Comparison of ENCODE assay signal across 14 cellular contexts in the genomic region with DNA sequence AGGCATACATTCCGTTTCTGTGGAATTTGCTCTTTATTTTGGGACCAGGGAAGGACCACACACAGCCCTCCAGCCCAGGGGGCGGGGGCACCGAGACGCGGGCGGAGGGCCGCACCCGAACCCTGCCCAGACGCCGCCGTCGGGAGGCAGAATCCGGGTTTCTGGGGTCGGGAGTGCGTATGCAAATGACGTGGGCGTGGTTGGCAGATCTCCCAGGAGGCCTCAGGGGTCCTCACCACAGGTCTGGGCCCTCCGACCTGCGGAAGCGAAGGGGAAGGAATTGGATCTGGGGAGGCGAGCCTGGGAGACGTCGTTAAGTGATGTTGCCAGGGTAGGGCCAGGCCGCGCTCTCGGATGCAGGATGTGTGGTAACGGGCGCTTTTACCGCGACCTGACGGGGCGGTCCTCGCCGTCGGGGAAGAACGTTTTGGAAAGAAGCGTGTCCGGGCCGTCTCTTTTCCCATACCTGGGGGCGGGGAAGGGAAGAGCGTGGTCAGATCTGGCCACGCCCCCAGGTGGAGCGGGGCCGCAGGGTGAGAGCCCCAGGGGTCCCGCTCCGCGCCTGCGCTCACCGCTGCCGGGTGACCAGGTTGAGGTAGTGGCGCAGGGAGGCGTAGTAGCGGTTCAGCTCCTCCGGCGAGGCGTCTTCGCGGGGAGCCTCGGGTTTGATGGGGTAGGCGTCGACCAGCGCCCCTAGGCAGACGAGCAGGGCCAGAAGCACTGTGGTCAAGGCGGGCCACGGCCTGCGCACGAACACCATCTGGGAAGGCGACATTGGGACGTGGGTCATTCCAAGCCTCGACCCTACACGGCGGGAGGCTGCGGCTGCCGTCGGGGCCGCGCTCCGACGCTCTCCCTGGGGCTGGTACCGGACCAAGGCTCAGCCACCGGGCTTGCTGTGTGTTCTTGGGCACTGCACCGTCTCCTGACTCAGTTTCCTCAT. TPM values are rescaled to one million over a fixed set of nuclear protein-coding genes. Genes with fewer than 3 reads are reported as not detected.
DNase-seq lines count a peak whose midpoint lies in the region; ATAC-seq and TF ChIP-seq lines count a peak whose summit lies in the region.
"Had no signal": no experiment of that assay in that cellular context is flagged by ENCODE, and none has a peak within 500 bp of the region (broad histone marks: within the 10 kb centered on the region; RNA-seq: fewer than 3 reads in every experiment).

No MANE protein-coding gene starts in this region.

- H3K4me1 Mint-ChIP-seq in Caco-2 (ENCODE audit: low read depth, unreplicated experiment) = no peaks in the 10 kb centered on the region

- H4K8ac ChIP-seq in mesendoderm (ENCODE audit: low read depth, low read length) = no peak overlapping the region

- peak overlapping the region; percentile 74 for H3K4me2 ChIP-seq in mesendoderm (ENCODE audit: low read length)
- no peak overlapping the region for H3K4me2 ChIP-seq in SK-N-SH

- H3K18ac ChIP-seq in mesendoderm (ENCODE audit: low read length) = no peak overlapping the region

- H3K4me3 ChIP-seq in Caco-2 (ENCODE audit: low read depth, low read length) (no peak overlapping the region), HUES6 (ENCODE audit: low read depth, low read length) (peak overlapping the region; percentile 81), choroid plexus epithelial cell (ENCODE audit: low read depth, low read length) (no peak overlapping the region), mesendoderm (ENCODE audit: low read length) (peak overlapping the region; percentile 43), SK-N-SH (ENCODE audit: low read depth in 2 of 2, low read length in 1 of 2) (no peak overlapping the region)

- H4K20me1 ChIP-seq in SK-N-SH (ENCODE audit: insufficient read depth) = no peaks in the 10 kb centered on the region

- no peak for TF ChIP-seq RAD21 in SK-N-SH (IDR thresholded peaks at IDR 0.05; ENCODE audit: low read length)

- H3K9ac ChIP-seq in HUES6 (ENCODE audit: low read length) = peak overlapping the region; percentile 68
- peak overlapping the region; percentile 70 for H3K9ac ChIP-seq in mesendoderm (ENCODE audit: low read length)
- no peak overlapping the region for H3K9ac ChIP-seq in SK-N-SH

- peak overlapping the region; percentile 68 for H3K23ac ChIP-seq in mesendoderm (ENCODE audit: low read length)

- H3K36me3 ChIP-seq in Caco-2 (ENCODE audit: control insufficient read depth, insufficient read depth, low read length) (no peaks in the 10 kb centered on the region), HUES6 (ENCODE audit: control insufficient read depth, insufficient read depth, low read length) (no peaks in the 10 kb centered on the region), mesendoderm (ENCODE audit: control insufficient read depth, insufficient read depth, low read length) (no peaks in the 10 kb centered on the region), SK-N-SH (replicated peaks in 1 of 2; ENCODE audit: control insufficient read depth in 1 of 2, insufficient read depth in 2 of 2, low read length in 1 of 2) (no peaks in the 10 kb centered on the region)

- H3K27me3 Mint-ChIP-seq in Caco-2 (ENCODE audit: insufficient read depth, unreplicated experiment) = peaks cover 11% of the 10 kb centered on the region

- H3K4me1 ChIP-seq in Caco-2 = peaks cover 12% of the 10 kb centered on the region
- peaks cover 13% of the 10 kb centered on the region; the same call in 1 of the 2 replicates for H3K4me1 ChIP-seq in HUES6 (ENCODE audit: control insufficient read depth, insufficient read depth, low read length)
- H3K4me1 ChIP-seq in mesendoderm (ENCODE audit: control insufficient read depth, low read depth, low read length) = no peaks in the 10 kb centered on the region
- H3K4me1 ChIP-seq in SK-N-SH (ENCODE audit: control insufficient read depth in 1 of 2, insufficient read depth in 2 of 2, low read depth in 1 of 2, low read length in 1 of 2) = no peaks in the 10 kb centered on the region

- BruUV-seq in Caco-2 (replicated peaks; lab: Mats Ljungman, UMichigan) = no TSS peak

- H2AFZ ChIP-seq in SK-N-SH (ENCODE audit: low read depth) = no peak overlapping the region

- H2BK5ac ChIP-seq in mesendoderm (ENCODE audit: low read length) = no peak overlapping the region

- peak overlapping the region; percentile 53 for H3K4me3 Mint-ChIP-seq in Caco-2 (ENCODE audit: unreplicated experiment)
- H3K4me3 Mint-ChIP-seq: activated naive CD4-positive, alpha-beta T cell treated with anti-CD3 and anti-CD28 coated beads, Interleukin-2, amount 50 U/mL, for 24 hours had no signal

- POLR2A ChIA-PET in Caco-2 (lab: Charles Lee) (no interaction called here), SK-N-SH (lab: Yijun Ruan, JAX) (no interaction called here)

- no peak overlapping the region for H4K5ac ChIP-seq in mesendoderm (ENCODE audit: low read length)

- H2BK15ac ChIP-seq in mesendoderm (replicated peaks; ENCODE audit: low read depth) = no peak overlapping the region

- H3K27me3 ChIP-seq in Caco-2 (replicated peaks; ENCODE audit: control insufficient read depth, insufficient read depth, low read length) (no peaks in the 10 kb centered on the region; the same call in 1 of the 2 replicates), HUES6 (ENCODE audit: control insufficient read depth, insufficient read depth, low read length) (peaks cover 56% of the 10 kb centered on the region), mesendoderm (ENCODE audit: insufficient read depth, low read length, poor library complexity) (no peaks in the 10 kb centered on the region), SK-N-SH (ENCODE audit: insufficient read depth) (no peaks in the 10 kb centered on the region)

- intact Hi-C loops in Caco-2 (cut with micrococcal nuclease; ENCODE audit: unreplicated experiment) = no loop called here

- peak overlapping the region; percentile 83 for H3K56ac ChIP-seq in mesendoderm (ENCODE audit: low read length)

- no peaks in the 10 kb centered on the region for H3K9me2 ChIP-seq in SK-N-SH

- no peak overlapping the region for H3K27ac Mint-ChIP-seq in Caco-2 (ENCODE audit: unreplicated experiment)
- H3K27ac Mint-ChIP-seq: activated naive CD4-positive, alpha-beta T cell treated with anti-CD3 and anti-CD28 coated beads, Interleukin-2, amount 50 U/mL, for 24 hours had no signal

- no peaks in the 10 kb centered on the region for H3K79me1 ChIP-seq in mesendoderm (ENCODE audit: low read length)

- no peak overlapping the region for H2AK5ac ChIP-seq in mesendoderm (ENCODE audit: low read length)

- CTCF ChIA-PET in Caco-2 (lab: Charles Lee) (interaction anchor here (0.6 kb wide), 1 partner anchor 462 kb away, joined by 3 read pairs; no protein-coding TSS in a partner anchor), SK-N-SH (lab: Yijun Ruan, JAX) (interaction anchor here (1.5 to 18.2 kb wide), 3 partner anchors 9 to 88 kb away, joined by 3 to 638 read pairs (median 12); partner anchors contain the start of genes NAGS, PPY and TMEM101)

- no peaks in the 10 kb centered on the region for H3K36me3 Mint-ChIP-seq in Caco-2 (ENCODE audit: insufficient read depth, unreplicated experiment)
- H3K36me3 Mint-ChIP-seq: activated naive CD4-positive, alpha-beta T cell treated with anti-CD3 and anti-CD28 coated beads, Interleukin-2, amount 50 U/mL, for 24 hours had no signal

- no peak overlapping the region for H2BK120ac ChIP-seq in mesendoderm (ENCODE audit: low read depth, low read length)

- no CpG with 5 or more reads among the region's 82 CpGs for WGBS in mesendoderm (ENCODE audit: extremely low coverage, insufficient coverage, low lambda C conversion rate)
- 79% methylated on average over 52 of the region's 82 CpGs for WGBS in SK-N-SH (ENCODE audit: low lambda C conversion rate)

- ATAC-seq in GM18520 (IDR thresholded peaks at IDR 0.05; ENCODE audit: unreplicated experiment) = no peak
- ATAC-seq: left lobe of liver had no signal

- TF ChIP-seq CTCF in Caco-2 (IDR thresholded peaks at IDR 0.05; ENCODE audit: insufficient read depth in 1 of 2, low read depth in 1 of 2, low read length in 1 of 2, severe bottlenecking in 1 of 2, unreplicated experiment in 1 of 2) (no peak), choroid plexus epithelial cell (conservative IDR thresholded peaks at IDR 0.05; ENCODE audit: low read depth, low read length) (no peak), SK-N-SH (IDR thresholded peaks at IDR 0.05) (no peak)

- H3K79me2 ChIP-seq in mesendoderm (ENCODE audit: control insufficient read depth, insufficient read depth, low read length) = no peaks in the 10 kb centered on the region
- no peaks in the 10 kb centered on the region for H3K79me2 ChIP-seq in SK-N-SH (ENCODE audit: insufficient read depth)

- DNase-seq in Caco-2 = no peak
- peak; percentile 39 for DNase-seq in choroid plexus epithelial cell (ENCODE audit: low read depth)
- DNase-seq in mesendoderm = peak; percentile 89
- no peak for DNase-seq in glomerular visceral epithelial cell (ENCODE audit: extremely low spot score)
- no peak for DNase-seq in SK-N-SH
- no peak for DNase-seq in A172 (ENCODE audit: low spot score)
- DNase-seq: DND-41, MM.1S, right cardiac atrium had no signal

- H3K4ac ChIP-seq in mesendoderm (ENCODE audit: low read depth, low read length) = no peak overlapping the region

- no peaks in the 10 kb centered on the region for H3F3A ChIP-seq in SK-N-SH (replicated peaks; ENCODE audit: insufficient read depth)

- TF ChIP-seq EP300 in SK-N-SH (IDR thresholded peaks at IDR 0.05; ENCODE audit: borderline replicate concordance in 1 of 2, low read depth in 1 of 2, low read length in 1 of 2) = no peak

- H3K27ac ChIP-seq in HUES6 (ENCODE audit: low read depth, low read length) (no peak overlapping the region), mesendoderm (ENCODE audit: low read depth, low read length) (no peak overlapping the region), SK-N-SH (ENCODE audit: low read depth in 2 of 2, low read length in 1 of 2) (no peak overlapping the region)
- H3K27ac ChIP-seq: epithelial cell of prostate had no signal

- H3K9me3 ChIP-seq in Caco-2 (no peaks in the 10 kb centered on the region), HUES6 (ENCODE audit: control insufficient read depth, insufficient read depth, low read depth, low read length) (no peaks in the 10 kb centered on the region), SK-N-SH (no peaks in the 10 kb centered on the region)

- no peaks in the 10 kb centered on the region for H3K9me3 Mint-ChIP-seq in Caco-2 (ENCODE audit: unreplicated experiment)
- H3K9me3 Mint-ChIP-seq: activated naive CD4-positive, alpha-beta T cell treated with anti-CD3 and anti-CD28 coated beads, Interleukin-2, amount 50 U/mL, for 24 hours had no signal

RNA-seq across cellular contexts. Expression of gene PYY, which starts 0.7 kb away (rescaled TPM):
- not detected in 2 replicates for total RNA-seq in Caco-2 (2022)
- 0.69 TPM for polyA plus RNA-seq in mesendoderm (2013, experiment 1 of 2)
- 0.67 TPM for polyA plus RNA-seq in mesendoderm (2013, experiment 2 of 2)
- 0.10 and 0.21 TPM in 2 replicates for polyA plus RNA-seq in SK-N-SH (2012; rRNA removed)
- polyA plus RNA-seq in SK-N-SH (2012; cell fraction: cytosol; rRNA removed) = 0.08 and 0.14 TPM in 2 replicates
- polyA plus RNA-seq in SK-N-SH (2012; cell fraction: nucleus; rRNA removed) = 0.33 and 0.36 TPM in 2 replicates
- not detected in 2 replicates for total RNA-seq in A172 (2014; rRNA removed; shearing (Covaris generic))
- total RNA-seq: left lobe of liver, right cardiac atrium had no signal
- polyA plus RNA-seq: right cardiac atrium had no signal

RNA-seq across cellular contexts. Expression of gene PPY, which starts 10.7 kb away (rescaled TPM):
- not detected in 2 replicates for total RNA-seq in Caco-2 (2022)
- not detected for polyA plus RNA-seq in mesendoderm (2013, experiment 1 of 2)
- polyA plus RNA-seq in mesendoderm (2013, experiment 2 of 2) = not detected
- not detected in 2 replicates for polyA plus RNA-seq in SK-N-SH (2012; rRNA removed)
- not detected in 2 replicates for polyA plus RNA-seq in SK-N-SH (2012; cell fraction: cytosol; rRNA removed)
- not detected in 2 replicates for polyA plus RNA-seq in SK-N-SH (2012; cell fraction: nucleus; rRNA removed)
- total RNA-seq in A172 (2014; rRNA removed; shearing (Covaris generic)) = not detected in 2 replicates
- total RNA-seq: left lobe of liver, right cardiac atrium had no signal
- polyA plus RNA-seq: right cardiac atrium had no signal

RNA-seq across cellular contexts. Expression of gene MPP2, which starts 45.7 kb away (rescaled TPM):
- 5.2 and 5.6 TPM in 2 replicates for total RNA-seq in Caco-2 (2022)
- 7.5 TPM for polyA plus RNA-seq in mesendoderm (2013, experiment 1 of 2)
- 7.9 TPM for polyA plus RNA-seq in mesendoderm (2013, experiment 2 of 2)
- polyA plus RNA-seq in SK-N-SH (2012; rRNA removed) = 8.1 and 8.3 TPM in 2 replicates
- polyA plus RNA-seq in SK-N-SH (2012; cell fraction: cytosol; rRNA removed) = 3.6 and 5.5 TPM in 2 replicates
- 10.2 and 13.4 TPM in 2 replicates for polyA plus RNA-seq in SK-N-SH (2012; cell fraction: nucleus; rRNA removed)
- total RNA-seq in A172 (2014; rRNA removed; shearing (Covaris generic)) = 4.8 TPM in 2 replicates

RNA-seq across cellular contexts. Expression of gene NAGS, which starts 51.4 kb away (rescaled TPM):
- total RNA-seq in Caco-2 (2022) = 0.42 and 0.50 TPM in 2 replicates
- polyA plus RNA-seq in mesendoderm (2013, experiment 1 of 2) = 0.98 TPM
- 0.92 TPM for polyA plus RNA-seq in mesendoderm (2013, experiment 2 of 2)
- polyA plus RNA-seq in SK-N-SH (2012; rRNA removed) = 1.6 and 1.7 TPM in 2 replicates
- polyA plus RNA-seq in SK-N-SH (2012; cell fraction: cytosol; rRNA removed) = 0.84 and 1.00 TPM in 2 replicates
- 0.87 and 0.92 TPM in 2 replicates for polyA plus RNA-seq in SK-N-SH (2012; cell fraction: nucleus; rRNA removed)
- total RNA-seq in A172 (2014; rRNA removed; shearing (Covaris generic)) = 1.1 and 1.4 TPM in 2 replicates

Comparison
In these comparisons a context has a peak if more than half of its experiments do, and no peak if none do; other contexts are left out.
1. DNase-seq: peak in choroid plexus epithelial cell (single experiment) and mesendoderm (single experiment); none in Caco-2 (0 of 2), glomerular visceral epithelial cell (single experiment), SK-N-SH (single experiment) and A172 (single experiment).
2. H3K4me3 ChIP-seq: peak in HUES6 (single experiment) and mesendoderm (single experiment); none in Caco-2 (single experiment), choroid plexus epithelial cell (single experiment) and SK-N-SH (0 of 2).